Comparison of ENCODE assay signal across 1 cellular context in genomic region chr20:63553933-63554290, GRCh38.
TF ChIP-seq lines count a peak whose summit lies in the region.

Gene FNDC11 (plus strand): TSS chr20:63554159. CDS start chr20:63555664, 1,505 bp downstream.

TF ChIP-seq in H1, 55 proteins besides CTCF, POLR2A, EP300 and RAD21 (continued from another document):
- TF ChIP-seq CHD7 (IDR thresholded peaks at IDR 0.05; ENCODE audit: insufficient replicate concordance, low read length): no peak
- no peak for TF ChIP-seq SIN3A (conservative IDR thresholded peaks at IDR 0.05 in 1 of 2, IDR thresholded peaks at IDR 0.05 in 1 of 2; ENCODE audit: low read depth in 1 of 2, low read length in 2 of 2)
- no peak for TF ChIP-seq EGR1 (IDR thresholded peaks at IDR 0.05; ENCODE audit: borderline replicate concordance, low read depth, low read length)
- TF ChIP-seq CEBPB (IDR thresholded peaks at IDR 0.05; ENCODE audit: low read depth, low read length): no peak
- TF ChIP-seq YY1 (IDR thresholded peaks at IDR 0.05; ENCODE audit: low read depth, low read length): no peak
- no peak for TF ChIP-seq NANOG (IDR thresholded peaks at IDR 0.05; ENCODE audit: insufficient read depth, low read depth, low read length, poor library complexity, severe bottlenecking)
- TF ChIP-seq SP2 (IDR thresholded peaks at IDR 0.05; ENCODE audit: low read length): no peak
- TF ChIP-seq TBP (IDR thresholded peaks at IDR 0.05; ENCODE audit: low read depth, low read length): no peak
- no peak for TF ChIP-seq PHF8 (conservative IDR thresholded peaks at IDR 0.05; ENCODE audit: low read depth, low read length)
- TF ChIP-seq CREB1 (IDR thresholded peaks at IDR 0.05): 0 out of 2 replicates have a peak, but pooled peaks have one; percentile 9
- no peak for TF ChIP-seq HDAC6 (IDR thresholded peaks at IDR 0.05; ENCODE audit: low read depth, low read length)
- no peak for TF ChIP-seq JUN (IDR thresholded peaks at IDR 0.05; ENCODE audit: low read depth, low read length)
- TF ChIP-seq RNF2 (IDR thresholded peaks at IDR 0.05; ENCODE audit: borderline replicate concordance, low read depth, low read length, missing control alignments, poor library complexity, severe bottlenecking): no peak
- TF ChIP-seq ZNF274 (IDR thresholded peaks at IDR 0.05; ENCODE audit: borderline replicate concordance, extremely low read depth, low read length): no peak
